ENCODE assay signal across 1 cellular context in the genomic region with DNA sequence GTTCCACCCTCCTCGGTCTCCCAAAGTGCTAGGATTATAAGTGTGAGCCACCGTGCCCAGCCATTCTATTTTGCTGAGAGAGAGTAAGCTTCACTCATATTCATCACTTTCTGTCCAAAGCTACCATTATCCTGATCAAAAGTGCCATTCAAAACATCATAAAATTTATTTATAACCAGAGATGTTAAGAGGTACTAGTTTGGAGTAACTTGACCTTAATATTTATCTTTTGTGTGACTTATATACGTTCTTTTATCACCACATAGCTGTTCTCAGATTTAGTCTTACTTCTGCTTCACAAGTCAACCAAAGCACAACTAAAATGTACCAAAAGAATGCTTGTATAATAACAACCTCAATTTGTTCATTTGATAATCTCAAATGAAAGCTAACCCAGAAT.
TF ChIP-seq lines count a peak whose summit lies in the region.

No MANE protein-coding gene starts in this region.

TF ChIP-seq in IMR-90, 13 proteins besides CTCF, POLR2A, EP300 and RAD21:
- no peak for TF ChIP-seq RFX5 (IDR thresholded peaks at IDR 0.05; ENCODE audit: low read depth, low read length)
- TF ChIP-seq CEBPB (IDR thresholded peaks at IDR 0.05; ENCODE audit: low read depth, low read length), result no peak
- no peak for TF ChIP-seq MAFK (IDR thresholded peaks at IDR 0.05; ENCODE audit: low read depth, low read length)
- TF ChIP-seq, protein P1, sequence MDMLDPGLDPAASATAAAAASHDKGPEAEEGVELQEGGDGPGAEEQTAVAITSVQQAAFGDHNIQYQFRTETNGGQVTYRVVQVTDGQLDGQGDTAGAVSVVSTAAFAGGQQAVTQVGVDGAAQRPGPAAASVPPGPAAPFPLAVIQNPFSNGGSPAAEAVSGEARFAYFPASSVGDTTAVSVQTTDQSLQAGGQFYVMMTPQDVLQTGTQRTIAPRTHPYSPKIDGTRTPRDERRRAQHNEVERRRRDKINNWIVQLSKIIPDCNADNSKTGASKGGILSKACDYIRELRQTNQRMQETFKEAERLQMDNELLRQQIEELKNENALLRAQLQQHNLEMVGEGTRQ (IDR thresholded peaks at IDR 0.05; ENCODE audit: low read depth, low read length), result no peak
- no peak for TF ChIP-seq CHD1 (IDR thresholded peaks at IDR 0.05; ENCODE audit: low read depth, low read length)
- TF ChIP-seq SMC3 (IDR thresholded peaks at IDR 0.05; ENCODE audit: low read depth, low read length), result no peak
- TF ChIP-seq NFE2L2 (IDR thresholded peaks at IDR 0.05; ENCODE audit: low read depth, low read length), result no peak
- no peak for TF ChIP-seq FOS (IDR thresholded peaks at IDR 0.05; ENCODE audit: low read depth, low read length)
- TF ChIP-seq RCOR1 (IDR thresholded peaks at IDR 0.05; ENCODE audit: insufficient replicate concordance, low read length), result no peak
- TF ChIP-seq MXI1 (IDR thresholded peaks at IDR 0.05; ENCODE audit: borderline replicate concordance, low read depth, low read length), result no peak
- TF ChIP-seq, protein P2, sequence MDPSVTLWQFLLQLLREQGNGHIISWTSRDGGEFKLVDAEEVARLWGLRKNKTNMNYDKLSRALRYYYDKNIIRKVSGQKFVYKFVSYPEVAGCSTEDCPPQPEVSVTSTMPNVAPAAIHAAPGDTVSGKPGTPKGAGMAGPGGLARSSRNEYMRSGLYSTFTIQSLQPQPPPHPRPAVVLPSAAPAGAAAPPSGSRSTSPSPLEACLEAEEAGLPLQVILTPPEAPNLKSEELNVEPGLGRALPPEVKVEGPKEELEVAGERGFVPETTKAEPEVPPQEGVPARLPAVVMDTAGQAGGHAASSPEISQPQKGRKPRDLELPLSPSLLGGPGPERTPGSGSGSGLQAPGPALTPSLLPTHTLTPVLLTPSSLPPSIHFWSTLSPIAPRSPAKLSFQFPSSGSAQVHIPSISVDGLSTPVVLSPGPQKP (IDR thresholded peaks at IDR 0.05; ENCODE audit: borderline replicate concordance, low read depth, low read length), result no peak
- TF ChIP-seq BHLHE40 (IDR thresholded peaks at IDR 0.05; ENCODE audit: low read depth, low read length), result no peak
- TF ChIP-seq MAZ (IDR thresholded peaks at IDR 0.05; ENCODE audit: borderline replicate concordance, low read depth, low read length), result no peak
